Comparison of ENCODE assay signal across 8 cellular contexts in the genomic region with DNA sequence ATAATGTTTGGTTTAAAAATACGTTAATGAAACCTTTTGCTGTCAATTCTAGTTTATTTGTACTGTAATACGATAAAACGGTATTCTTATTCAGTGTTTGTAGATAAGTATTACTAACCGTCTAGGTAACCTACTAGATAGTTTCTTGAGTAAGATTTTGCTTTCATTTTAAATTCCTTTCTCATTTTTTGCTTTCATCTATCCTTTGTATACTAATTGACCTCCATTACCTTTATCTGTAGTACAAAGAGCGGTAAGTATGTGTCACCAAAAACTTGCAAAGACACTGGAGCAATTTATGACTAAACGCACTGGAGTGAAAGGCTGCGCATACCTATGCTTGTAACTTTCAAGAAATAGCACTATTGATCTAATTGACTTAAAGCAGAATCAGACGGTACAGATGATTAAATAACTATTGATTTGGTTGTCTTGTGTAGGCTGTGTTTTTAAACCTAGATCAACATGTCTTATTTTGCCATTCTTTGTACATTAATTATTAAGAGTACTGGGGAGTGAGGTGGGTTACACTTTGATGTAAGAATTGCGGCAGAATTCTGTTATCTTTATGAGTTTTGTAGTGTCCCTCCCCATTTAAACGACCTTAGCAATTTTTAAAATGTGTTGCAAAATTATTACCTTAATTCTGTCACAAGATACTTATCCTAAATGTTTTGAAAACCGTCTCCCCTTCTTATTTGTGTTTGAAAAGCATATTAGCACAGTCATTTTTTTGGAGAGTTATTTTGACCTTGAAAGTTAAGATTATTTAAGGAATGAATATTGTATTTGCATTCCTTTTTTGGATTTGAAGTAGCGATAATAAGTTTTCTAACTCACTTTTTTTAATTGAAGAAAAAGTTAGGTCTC. TPM values are rescaled to one million over a fixed set of nuclear protein-coding genes. Genes with fewer than 3 reads are reported as not detected.
A peak's percentile ranks its signal among the peaks of the same experiment; 100 is the strongest.
DNase-seq lines count a peak whose midpoint lies in the region; ATAC-seq and TF ChIP-seq lines count a peak whose summit lies in the region.

No MANE protein-coding gene starts in this region.

- TF ChIP-seq EP300 in gastroesophageal sphincter (IDR thresholded peaks at IDR 0.05): no peak

- no peak for ATAC-seq in gastroesophageal sphincter

- TF ChIP-seq POLR2A in gastroesophageal sphincter (IDR thresholded peaks at IDR 0.05) (no peak), lower leg skin (IDR thresholded peaks at IDR 0.05) (no peak)

- POLR2A ChIA-PET in activated CD4-positive, alpha-beta T cell treated with anti-CD3 and anti-CD28 coated beads, Interleukin-2, amount 10 ng/mL, durations not matched to agents 7 days and 5 days (lab: Charles Lee): no interaction called here

- CTCF ChIA-PET in activated CD4-positive, alpha-beta T cell treated with anti-CD3 and anti-CD28 coated beads, Interleukin-2, amount 10 ng/mL, durations not matched to agents 7 days and 5 days (lab: Charles Lee): no interaction called here

- DNase-seq in activated CD4-positive, alpha-beta T cell treated with anti-CD3 and anti-CD28 coated beads for 4 hours: peak; percentile 15 to 31
- DNase-seq in activated CD4-positive, alpha-beta T cell treated with anti-CD3 and anti-CD28 coated beads, Interleukin-2, amount 50 U/mL, for 1 hour: no peak
- no peak for DNase-seq in activated CD4-positive, alpha-beta T cell treated with anti-CD3 and anti-CD28 coated beads, Interleukin-2, amount 10 ng/mL, durations not matched to agents 7 days and 5 days
- no peak for DNase-seq in smooth muscle cell (lab: John Stamatoyannopoulos, UW; ENCODE audit: unreplicated experiment)
- DNase-seq in lower leg skin (ENCODE audit: low spot score in 2 of 2): no peak
- DNase-seq in NCI-H1436 treated with DMSO at 0.1 percent for 48 hours (lab: John Stamatoyannopoulos, UW): no peak
- no peak for DNase-seq in UCSD-AML1 (lab: John Stamatoyannopoulos, UW; ENCODE audit: unreplicated experiment)

- peaks cover 38% of the 10 kb centered on the region for H3K4me1 Mint-ChIP-seq in activated CD4-positive, alpha-beta T cell treated with anti-CD3 and anti-CD28 coated beads, Interleukin-2, amount 10 ng/mL, durations not matched to agents 7 days and 5 days

- WGBS in gastroesophageal sphincter (ENCODE audit: low coverage in 1 of 2), 2 donors: 27 to 37% methylated on average over 12 of the region's 12 CpGs
- 18% methylated on average over 12 of the region's 12 CpGs for WGBS in smooth muscle cell (ENCODE audit: low lambda C conversion rate)
- WGBS in lower leg skin, 2 donors: 41 to 46% methylated on average over 12 of the region's 12 CpGs

- peaks cover 83% of the 10 kb centered on the region for H3K79me2 ChIP-seq in smooth muscle cell (ENCODE audit: low read depth)

- peak overlapping the region; percentile 87 for H3K4me3 Mint-ChIP-seq in activated CD4-positive, alpha-beta T cell treated with anti-CD3 and anti-CD28 coated beads, Interleukin-2, amount 10 ng/mL, durations not matched to agents 7 days and 5 days

- peak overlapping the region; percentile 94 for H3K9ac ChIP-seq in smooth muscle cell (ENCODE audit: low read depth)

- H3K27me3 ChIP-seq in gastroesophageal sphincter: no peaks in the 10 kb centered on the region
- H3K27me3 ChIP-seq in smooth muscle cell (ENCODE audit: low read depth): no peaks in the 10 kb centered on the region

- H3K36me3 ChIP-seq in gastroesophageal sphincter: no peaks in the 10 kb centered on the region
- no peaks in the 10 kb centered on the region for H3K36me3 ChIP-seq in smooth muscle cell (ENCODE audit: low read depth)

- H3K36me3 Mint-ChIP-seq in activated CD4-positive, alpha-beta T cell treated with anti-CD3 and anti-CD28 coated beads, Interleukin-2, amount 10 ng/mL, durations not matched to agents 7 days and 5 days (ENCODE audit: low read depth): peaks cover 2% of the 10 kb centered on the region

- H3K4me3 ChIP-seq in gastroesophageal sphincter: peak overlapping the region; percentile 96 to 98
- H3K4me3 ChIP-seq in smooth muscle cell: peak overlapping the region; percentile 95
- H3K4me3 ChIP-seq in lower leg skin (ENCODE audit: low read depth, poor library complexity, severe bottlenecking): no peak overlapping the region

- peaks cover 8% of the 10 kb centered on the region for H3K27me3 Mint-ChIP-seq in activated CD4-positive, alpha-beta T cell treated with anti-CD3 and anti-CD28 coated beads, Interleukin-2, amount 10 ng/mL, durations not matched to agents 7 days and 5 days

- peaks cover 5 to 74% (median 12%) of the 10 kb centered on the region in 3 donors for H3K4me1 ChIP-seq in gastroesophageal sphincter
- peaks cover 54% of the 10 kb centered on the region for H3K4me1 ChIP-seq in smooth muscle cell (ENCODE audit: low read depth)

- TF ChIP-seq CTCF in gastroesophageal sphincter (IDR thresholded peaks at IDR 0.05): no peak
- no peak for TF ChIP-seq CTCF in smooth muscle cell (IDR thresholded peaks at IDR 0.05; ENCODE audit: borderline replicate concordance, insufficient read depth, poor library complexity, severe bottlenecking)
- no peak for TF ChIP-seq CTCF in lower leg skin (IDR thresholded peaks at IDR 0.05)

- intact Hi-C loops in lower leg skin (cut with DNase I; ENCODE audit: low total_unique reads): no loop called here

- H3F3A ChIP-seq in smooth muscle cell (ENCODE audit: low read depth): peaks cover 15% of the 10 kb centered on the region

- peak overlapping the region; percentile 98 for H3K27ac Mint-ChIP-seq in activated CD4-positive, alpha-beta T cell treated with anti-CD3 and anti-CD28 coated beads, Interleukin-2, amount 10 ng/mL, durations not matched to agents 7 days and 5 days

- H2AFZ ChIP-seq in smooth muscle cell (ENCODE audit: low read depth): no peak overlapping the region

- H3K4me2 ChIP-seq in smooth muscle cell: peak overlapping the region; percentile 92

- H3K9me3 ChIP-seq in gastroesophageal sphincter (no peaks in the 10 kb centered on the region), smooth muscle cell (replicated peaks; ENCODE audit: low read depth) (no peaks in the 10 kb centered on the region)

- H3K9me3 Mint-ChIP-seq in activated CD4-positive, alpha-beta T cell treated with anti-CD3 and anti-CD28 coated beads, Interleukin-2, amount 10 ng/mL, durations not matched to agents 7 days and 5 days: no peaks in the 10 kb centered on the region

- H4K20me1 ChIP-seq in smooth muscle cell (ENCODE audit: low read depth): peaks cover 60% of the 10 kb centered on the region

- H3K27ac ChIP-seq in gastroesophageal sphincter (peak overlapping the region; percentile 96 to 100 (median 99)), smooth muscle cell (ENCODE audit: low read depth) (peak overlapping the region; percentile 93)

RNA-seq across cellular contexts. Expression of a gene that starts 1.9 kb away (rescaled TPM):
- 10 to 100 TPM; 35.7 to 38.6 TPM for total RNA-seq in activated CD4-positive, alpha-beta T cell treated with anti-CD3 and anti-CD28 coated beads, Interleukin-2, amount 10 ng/mL, durations not matched to agents 7 days and 5 days
- 100 to 1,000 TPM; 196 to 265 (median 239) TPM for total RNA-seq in gastroesophageal sphincter
- 217 and 298 TPM in 2 replicates for total RNA-seq in smooth muscle cell
- polyA plus RNA-seq in smooth muscle cell: 24.1 and 24.9 TPM in 2 replicates
- 10 to 100 TPM; 86.4 to 97.5 (median 95.2) TPM for total RNA-seq in lower leg skin

Comparison
In these comparisons a context has a peak if more than half of its experiments do, and no peak if none do; other contexts are left out.
1. DNase-seq: peak in activated CD4-positive, alpha-beta T cell treated with anti-CD3 and anti-CD28 coated beads for 4 hours (2 of 2); none in activated CD4-positive, alpha-beta T cell treated with anti-CD3 and anti-CD28 coated beads, Interleukin-2, amount 50 U/mL, for 1 hour (single experiment), activated CD4-positive, alpha-beta T cell treated with anti-CD3 and anti-CD28 coated beads, Interleukin-2, amount 10 ng/mL, durations not matched to agents 7 days and 5 days (single experiment), smooth muscle cell (single experiment), lower leg skin (0 of 2), NCI-H1436 treated with DMSO at 0.1 percent for 48 hours (single experiment) and UCSD-AML1 (single experiment).